Comparison of ENCODE assay signal across 11 cellular contexts in the genomic region with DNA sequence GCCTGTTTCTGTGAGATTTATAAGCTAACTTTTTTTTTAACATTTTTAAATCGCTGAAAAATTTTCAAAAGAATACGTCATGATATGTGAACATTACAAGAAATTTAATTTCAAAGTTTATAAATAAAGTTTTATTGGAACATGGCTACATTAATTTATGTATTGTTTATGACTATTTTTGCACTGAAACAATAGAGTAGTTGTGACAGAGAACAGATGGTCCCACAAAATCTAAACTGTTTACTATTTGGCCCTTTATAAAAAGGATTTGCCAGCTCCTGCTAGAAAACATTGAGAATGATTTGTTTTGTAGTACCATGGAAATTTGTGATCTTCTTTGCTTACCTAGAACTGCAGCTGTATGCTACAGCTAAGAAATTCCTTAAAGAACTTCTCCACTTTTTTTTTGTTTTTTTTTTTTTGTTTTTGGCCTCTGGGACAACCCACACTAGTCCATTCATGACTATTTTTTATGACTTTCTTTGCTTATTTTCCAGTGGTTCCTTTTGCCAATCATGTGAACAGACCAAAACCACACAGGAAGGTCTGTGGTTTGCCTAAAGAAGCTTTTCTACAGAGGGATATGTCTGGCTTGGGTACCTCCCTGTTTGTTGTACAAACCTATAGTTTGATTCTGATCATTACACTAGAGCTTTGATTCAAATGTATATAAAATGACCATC. TPM values are rescaled to one million over a fixed set of nuclear protein-coding genes. Genes with fewer than 3 reads are reported as not detected.
DNase-seq lines count a peak whose midpoint lies in the region; ATAC-seq and TF ChIP-seq lines count a peak whose summit lies in the region.
"Had no signal": no experiment of that assay in that cellular context is flagged by ENCODE, and none has a peak within 500 bp of the region (broad histone marks: within the 10 kb centered on the region; RNA-seq: fewer than 3 reads in every experiment).

No MANE protein-coding gene starts in this region.

- no peak overlapping the region for H3K23ac ChIP-seq in H9 (ENCODE audit: insufficient read length, low read depth, low read length)

- no peak overlapping the region for H2BK15ac ChIP-seq in H9 (ENCODE audit: low read depth, low read length)

- H3K27me3 Mint-ChIP-seq in activated naive CD8-positive, alpha-beta T cell treated with anti-CD3 and anti-CD28 coated beads for 36 hours, result no peaks in the 10 kb centered on the region
- H3K27me3 Mint-ChIP-seq in progenitor cell of endocrine pancreas (no peaks in the 10 kb centered on the region), H9 (ENCODE audit: low read depth) (no peaks in the 10 kb centered on the region)

- no peak overlapping the region for H3K9ac ChIP-seq in H9 (ENCODE audit: extremely low read depth, insufficient read length, low read length)

- H3K4ac ChIP-seq in H9 (ENCODE audit: low read depth, low read length), result no peak overlapping the region

- no peaks in the 10 kb centered on the region; the same call in none of the 2 replicates for H3K4me1 ChIP-seq in H9 (ENCODE audit: insufficient read depth, low read length)

- H3K27me3 ChIP-seq in H9 (ENCODE audit: insufficient read depth, low read length), result no peaks in the 10 kb centered on the region
- H3K27me3 ChIP-seq: cardiac muscle cell had no signal

- no peak overlapping the region for H2BK5ac ChIP-seq in H9 (ENCODE audit: insufficient read length, low read length)

- peaks cover 68% of the 10 kb centered on the region for H3K4me1 Mint-ChIP-seq in activated naive CD8-positive, alpha-beta T cell treated with anti-CD3 and anti-CD28 coated beads for 36 hours
- H3K4me1 Mint-ChIP-seq in progenitor cell of endocrine pancreas (ENCODE audit: low read depth), result peaks cover 13% of the 10 kb centered on the region
- peaks cover 3 to 7% of the 10 kb centered on the region in 2 experiments; a peak in 3 of 4 replicates for H3K4me1 Mint-ChIP-seq in H9

- H3K23me2 ChIP-seq in H9 (ENCODE audit: insufficient read length, low read depth, low read length, poor library complexity, severe bottlenecking), result no peaks in the 10 kb centered on the region

- peak overlapping the region; percentile 45 for H3K4me3 Mint-ChIP-seq in activated naive CD8-positive, alpha-beta T cell treated with anti-CD3 and anti-CD28 coated beads for 36 hours
- H3K4me3 Mint-ChIP-seq in progenitor cell of endocrine pancreas (ENCODE audit: low read depth) (no peak overlapping the region), H9 (no peak overlapping the region)

- no peaks in the 10 kb centered on the region for H3K79me1 ChIP-seq in H9 (ENCODE audit: insufficient read depth, low read depth, low read length, poor library complexity, severe bottlenecking)

- no peak overlapping the region for H2BK120ac ChIP-seq in H9 (ENCODE audit: low read depth, low read length, poor library complexity, severe bottlenecking)

- H3K14ac ChIP-seq in H9 (ENCODE audit: insufficient read depth, low read length), result no peak overlapping the region

- H3K36me3 Mint-ChIP-seq in activated naive CD8-positive, alpha-beta T cell treated with anti-CD3 and anti-CD28 coated beads for 36 hours, result peaks cover 3% of the 10 kb centered on the region
- H3K36me3 Mint-ChIP-seq in progenitor cell of endocrine pancreas (ENCODE audit: insufficient read depth), result no peaks in the 10 kb centered on the region
- no peaks in the 10 kb centered on the region for H3K36me3 Mint-ChIP-seq in H9 (ENCODE audit: insufficient read depth in 1 of 3, low read depth in 3 of 3)

- ATAC-seq in HG03342 (IDR thresholded peaks at IDR 0.05; ENCODE audit: unreplicated experiment), result no peak

- H4K8ac ChIP-seq in H9 (replicated peaks; ENCODE audit: insufficient read length, low read depth, low read length), result no peak overlapping the region

- no peak overlapping the region for H2BK20ac ChIP-seq in H9 (ENCODE audit: low read depth, low read length, poor library complexity, severe bottlenecking)

- no peaks in the 10 kb centered on the region for H4K20me1 ChIP-seq in H9 (ENCODE audit: control insufficient read depth, insufficient read depth, insufficient read length)

- no peak overlapping the region for H2AK5ac ChIP-seq in H9 (ENCODE audit: insufficient read length, low read length)

- no CpG with 5 or more reads among the region's 2 CpGs for WGBS in H9 (ENCODE audit: extremely low coverage, insufficient read length, low lambda C conversion rate)

- no peak overlapping the region for H4K91ac ChIP-seq in H9 (ENCODE audit: insufficient read length, low read depth, low read length)

- H3K56ac ChIP-seq in H9 (ENCODE audit: insufficient read length, low read depth, low read length), result no peak overlapping the region

- no peak overlapping the region for H2BK12ac ChIP-seq in H9 (ENCODE audit: insufficient read length, low read depth, low read length)

- H3K9me3 Mint-ChIP-seq in activated naive CD8-positive, alpha-beta T cell treated with anti-CD3 and anti-CD28 coated beads for 36 hours, result peaks cover 3% of the 10 kb centered on the region
- no peaks in the 10 kb centered on the region for H3K9me3 Mint-ChIP-seq in progenitor cell of endocrine pancreas (ENCODE audit: low read depth)
- H3K9me3 Mint-ChIP-seq in H9, result no peaks in the 10 kb centered on the region

- H3K18ac ChIP-seq in H9 (ENCODE audit: insufficient read length, low read depth, low read length), result no peak overlapping the region

- no peak for TF ChIP-seq CTCF in progenitor cell of endocrine pancreas (IDR thresholded peaks at IDR 0.05; ENCODE audit: unreplicated experiment)
- TF ChIP-seq CTCF in H9 (conservative IDR thresholded peaks at IDR 0.05), result no peak

- H3K27ac Mint-ChIP-seq in activated naive CD8-positive, alpha-beta T cell treated with anti-CD3 and anti-CD28 coated beads for 36 hours, result peak overlapping the region; percentile 79
- H3K27ac Mint-ChIP-seq in progenitor cell of endocrine pancreas, result peak overlapping the region; percentile 45
- no peak overlapping the region for H3K27ac Mint-ChIP-seq in H9

- H4K5ac ChIP-seq in H9 (ENCODE audit: insufficient read length, low read depth, low read length), result no peak overlapping the region

- H2AFZ ChIP-seq in H9 (ENCODE audit: low read length), result no peak overlapping the region

- no peak overlapping the region for H3K27ac ChIP-seq in H9 (ENCODE audit: insufficient read length, low read depth, low read length)
- H3K27ac ChIP-seq: 22Rv1, cardiac muscle cell, left ventricle myocardium inferior had no signal

- DNase-seq in SIG-M5 treated with dmso at 0.1 percent for 504 hours (lab: John Stamatoyannopoulos, UW; ENCODE audit: unreplicated experiment) (peak; percentile 23), SIG-M5 (lab: John Stamatoyannopoulos, UW) (no peak), M059J (ENCODE audit: low read depth) (peak; percentile 92), progenitor cell of endocrine pancreas (ENCODE audit: low spot score, unreplicated experiment) (no peak), H9 (no peak), NCI-H2107 (lab: John Stamatoyannopoulos, UW) (no peak)
- peak; percentile 45 for DNase-seq in activated naive CD8-positive, alpha-beta T cell treated with anti-CD3 and anti-CD28 coated beads for 36 hours
- DNase-seq: left ventricle myocardium inferior had no signal

- H3K79me2 ChIP-seq in H9 (ENCODE audit: insufficient read depth, low read length), result no peaks in the 10 kb centered on the region; the same call in 1 of the 2 replicates

- no peak overlapping the region for H3K4me2 ChIP-seq in H9 (ENCODE audit: insufficient read depth, insufficient read length, low read length)

- no peaks in the 10 kb centered on the region for H3K9me3 ChIP-seq in H9 (ENCODE audit: control insufficient read depth, low read depth, low read length)
- H3K9me3 ChIP-seq: left ventricle myocardium inferior had no signal

- H3T11ph ChIP-seq in H9 (ENCODE audit: low read length), result no peak overlapping the region

RNA-seq across cellular contexts. Expression of gene ST7, which starts 55.7 kb away (rescaled TPM):
- total RNA-seq in M059J (2014; rRNA removed; shearing (Covaris generic)), result 27.2 and 36.8 TPM in 2 replicates
- 10 to 100 TPM in 1 of 2 experiments, 1 to 10 TPM in 1; 8.4 to 10.2 TPM for total RNA-seq in activated naive CD8-positive, alpha-beta T cell treated with anti-CD3 and anti-CD28 coated beads for 36 hours
- total RNA-seq in progenitor cell of endocrine pancreas (21.9 and 24.8 TPM in 2 replicates), H9 (2021) (10.9 and 12.9 TPM in 2 replicates)

Comparison
In these comparisons a context has a peak if more than half of its experiments do, and no peak if none do; other contexts are left out.
1. DNase-seq: peak in SIG-M5 treated with dmso at 0.1 percent for 504 hours (single experiment), M059J (single experiment) and activated naive CD8-positive, alpha-beta T cell treated with anti-CD3 and anti-CD28 coated beads for 36 hours (single experiment); none in SIG-M5 (single experiment), progenitor cell of endocrine pancreas (single experiment), H9 (single experiment) and NCI-H2107 (single experiment).
2. H3K27ac Mint-ChIP-seq: peak in activated naive CD8-positive, alpha-beta T cell treated with anti-CD3 and anti-CD28 coated beads for 36 hours (single experiment) and progenitor cell of endocrine pancreas (single experiment); none in H9 (0 of 3).